ENCODE assay signal across 17 cellular contexts in genomic region chr15:47427463-47427862, GRCh38.
A peak's percentile ranks its signal among the peaks of the same experiment; 100 is the strongest.
DNase-seq lines count a peak whose midpoint lies in the region; ATAC-seq and TF ChIP-seq lines count a peak whose summit lies in the region.
"Had no signal": no experiment of that assay in that cellular context is flagged by ENCODE, and none has a peak within 500 bp of the region (broad histone marks: within the 10 kb centered on the region; RNA-seq: fewer than 3 reads in every experiment).

No MANE protein-coding gene starts in this region.

- no peaks in the 10 kb centered on the region for H4K20me1 ChIP-seq in SK-N-SH (ENCODE audit: insufficient read depth)
- no peaks in the 10 kb centered on the region for H4K20me1 ChIP-seq in IMR-90 (ENCODE audit: insufficient read depth, low read length)
- H4K20me1 ChIP-seq: BLaER1 had no signal

- H3K4me2 ChIP-seq in SK-N-SH = no peak overlapping the region
- H3K4me2 ChIP-seq in IMR-90 (ENCODE audit: low read depth, low read length) = no peak overlapping the region
- H3K4me2 ChIP-seq: BLaER1, GM23338 had no signal

- no peak overlapping the region for H3K27ac ChIP-seq in SK-N-SH (ENCODE audit: low read depth in 2 of 2, low read length in 1 of 2)
- H3K27ac ChIP-seq in IMR-90 (ENCODE audit: insufficient read depth, low read length) = no peak overlapping the region
- H3K27ac ChIP-seq: BLaER1 had no signal

- H2BK20ac ChIP-seq in IMR-90 (ENCODE audit: low read depth, low read length) = no peak overlapping the region

- CTCF ChIA-PET in SK-N-SH (lab: Yijun Ruan, JAX) = no interaction called here
- CTCF ChIA-PET in IMR-90 (lab: Yijun Ruan, JAX) = interaction anchor here (0.6 kb wide), 1 partner anchor 231 kb away, joined by 5 read pairs; no protein-coding TSS in a partner anchor

- H3K14ac ChIP-seq in IMR-90 (replicated peaks; ENCODE audit: low read depth, low read length) = no peak overlapping the region

- no peak overlapping the region for H3K18ac ChIP-seq in IMR-90 (ENCODE audit: low read depth, low read length)

- H3K27me3 ChIP-seq in SK-N-SH (ENCODE audit: insufficient read depth) (no peaks in the 10 kb centered on the region), IMR-90 (ENCODE audit: control insufficient read depth, insufficient read depth, low read length) (no peaks in the 10 kb centered on the region)
- H3K27me3 ChIP-seq: BLaER1 had no signal

- H2AFZ ChIP-seq in SK-N-SH (ENCODE audit: low read depth) (no peak overlapping the region), IMR-90 (replicated peaks; ENCODE audit: low read length, poor library complexity) (no peak overlapping the region)
- H2AFZ ChIP-seq: GM23338 had no signal

- TF ChIP-seq CTCF in SK-N-SH (IDR thresholded peaks at IDR 0.05) = no peak
- TF ChIP-seq CTCF in IMR-90 (conservative IDR thresholded peaks at IDR 0.05; ENCODE audit: low read depth, low read length) = no peak
- no peak for TF ChIP-seq CTCF in choroid plexus epithelial cell (conservative IDR thresholded peaks at IDR 0.05; ENCODE audit: low read depth, low read length)

- no peak for TF ChIP-seq RAD21 in SK-N-SH (IDR thresholded peaks at IDR 0.05; ENCODE audit: low read length)
- no peak for TF ChIP-seq RAD21 in IMR-90 (IDR thresholded peaks at IDR 0.05; ENCODE audit: low read length)

- H3K9me3 ChIP-seq in SK-N-SH (no peaks in the 10 kb centered on the region), IMR-90 (ENCODE audit: control insufficient read depth, insufficient read depth, low read length) (no peaks in the 10 kb centered on the region)
- H3K9me3 ChIP-seq: BLaER1 had no signal

- 55% methylated on average over 1 of the region's 1 CpG for WGBS in SK-N-SH (ENCODE audit: low lambda C conversion rate)
- no CpG with 5 or more reads among the region's 1 CpG for WGBS in IMR-90 (ENCODE audit: extremely low coverage in 2 of 2, insufficient read length in 1 of 2), 2 experiments

- H3K9ac ChIP-seq in SK-N-SH (no peak overlapping the region), IMR-90 (ENCODE audit: low read depth, low read length) (no peak overlapping the region)
- H3K9ac ChIP-seq: BLaER1 had no signal

- H3K56ac ChIP-seq in IMR-90 (ENCODE audit: extremely low read depth, insufficient read depth, low read length) = no peak overlapping the region

- no peaks in the 10 kb centered on the region; a peak in 1 of 4 replicates for H3K79me1 ChIP-seq in IMR-90 (ENCODE audit: low read depth in 1 of 2, low read length in 2 of 2)

- H3K79me2 ChIP-seq in SK-N-SH (ENCODE audit: insufficient read depth) = no peaks in the 10 kb centered on the region

- no peak overlapping the region for H2AK9ac ChIP-seq in IMR-90 (replicated peaks; ENCODE audit: low read depth, low read length, poor library complexity)

- H4K91ac ChIP-seq in IMR-90 (ENCODE audit: insufficient read depth, low read depth, low read length) = no peak overlapping the region

- ATAC-seq in SK-N-SH treated with all-trans-retinoic acid at 6 μM for 48 hours = no peak
- no peak for ATAC-seq in IMR-90 (ENCODE audit: low read depth)
- ATAC-seq in left colon = peak; percentile 89
- no peak for ATAC-seq in HG03342 (IDR thresholded peaks at IDR 0.05; ENCODE audit: unreplicated experiment)
- ATAC-seq: GM12878, GM23338 had no signal

- H2BK120ac ChIP-seq in IMR-90 (ENCODE audit: low read depth, low read length) = no peak overlapping the region

- H4K5ac ChIP-seq in IMR-90 (ENCODE audit: low read depth, low read length) = no peak overlapping the region

- no peak for DNase-seq in SK-N-SH
- DNase-seq in IMR-90 = peak; percentile 23
- peak; percentile 38 for DNase-seq in choroid plexus epithelial cell (ENCODE audit: low read depth)
- DNase-seq in left colon = no peak
- no peak for DNase-seq in stimulated activated CD4-positive, alpha-beta T cell treated with anti-CD3 and anti-CD28 coated beads, Interleukin-4, amount 100 ng/mL, for 4 hours
- no peak for DNase-seq in amygdala (lab: John Stamatoyannopoulos, UW)
- DNase-seq: 8988T; Calu3; CD4-positive, alpha-beta memory T cell; DMS79 treated with DMSO at 0.1 percent for 48 hours; EL; HCEC 1CT had no signal

- H3K23ac ChIP-seq in IMR-90 (ENCODE audit: low read depth, low read length) = no peak overlapping the region

- TF ChIP-seq EP300 in SK-N-SH (IDR thresholded peaks at IDR 0.05; ENCODE audit: borderline replicate concordance in 1 of 2, low read depth in 1 of 2, low read length in 1 of 2) = no peak

- H2AK5ac ChIP-seq in IMR-90 (ENCODE audit: low read depth, low read length) = no peak overlapping the region

- no peak for TF ChIP-seq POLR2A in IMR-90 (IDR thresholded peaks at IDR 0.05; ENCODE audit: low read depth, low read length)

- H3K9me1 ChIP-seq in IMR-90 (ENCODE audit: insufficient read depth, low read length) = peaks cover 3% of the 10 kb centered on the region; the same call in 1 of the 2 replicates

- intact Hi-C loops in IMR-90 (cut with micrococcal nuclease) (no loop called here), left colon (cut with DNase I, micrococcal nuclease) (no loop called here)

- POLR2A ChIA-PET in SK-N-SH (lab: Yijun Ruan, JAX) (no interaction called here), IMR-90 (lab: Charles Lee; ENCODE audit: unreplicated experiment) (no interaction called here)

- H3K4me1 ChIP-seq in SK-N-SH (ENCODE audit: control insufficient read depth in 1 of 2, insufficient read depth in 2 of 2, low read depth in 1 of 2, low read length in 1 of 2) (peaks cover 0 to 17% of the 10 kb centered on the region in 2 experiments; a peak in 2 of 4 replicates), IMR-90 (ENCODE audit: control insufficient read depth, insufficient read depth, low read length) (peaks cover 13% of the 10 kb centered on the region)

- no peaks in the 10 kb centered on the region for H3K36me3 ChIP-seq in SK-N-SH (replicated peaks in 1 of 2; ENCODE audit: control insufficient read depth in 1 of 2, insufficient read depth in 2 of 2, low read length in 1 of 2)
- no peaks in the 10 kb centered on the region for H3K36me3 ChIP-seq in IMR-90 (ENCODE audit: control insufficient read depth, insufficient read depth, low read length)
- H3K36me3 ChIP-seq: BLaER1 had no signal

- no peaks in the 10 kb centered on the region for H3K9me2 ChIP-seq in SK-N-SH

- H2BK15ac ChIP-seq in IMR-90 (ENCODE audit: low read depth, low read length) = no peak overlapping the region

- no peak overlapping the region for H3K4ac ChIP-seq in IMR-90 (ENCODE audit: low read depth, low read length)

- H2BK5ac ChIP-seq in IMR-90 (ENCODE audit: low read depth, low read length, poor library complexity, severe bottlenecking) = no peak overlapping the region

- no TSS peak for BruUV-seq in IMR-90 (replicated peaks; lab: Mats Ljungman, UMichigan)

- no peak overlapping the region for H3K4me3 ChIP-seq in SK-N-SH (ENCODE audit: low read depth in 2 of 2, low read length in 1 of 2)
- no peak overlapping the region for H3K4me3 ChIP-seq in IMR-90 (ENCODE audit: insufficient read depth, low read depth, low read length)
- H3K4me3 ChIP-seq in choroid plexus epithelial cell (ENCODE audit: low read depth, low read length) = no peak overlapping the region
- H3K4me3 ChIP-seq: BLaER1, GM12878, GM23338 had no signal

- in situ Hi-C loops in IMR-90 (cut with MboI; ENCODE audit: low sequenced_read_pairs) = no loop called here

- H4K8ac ChIP-seq in IMR-90 (ENCODE audit: low read depth in 2 of 2, low read length in 2 of 2) = no peak overlapping the region

- H3F3A ChIP-seq in SK-N-SH (replicated peaks; ENCODE audit: insufficient read depth) = no peaks in the 10 kb centered on the region

- dilution Hi-C loops in IMR-90 (cut with HindIII; ENCODE audit: low sequenced_read_pairs, unreplicated experiment) = no loop called here

TF ChIP-seq in SK-N-SH, 30 proteins besides CTCF, POLR2A, EP300 and RAD21 (continues in another document):
- TF ChIP-seq FOXJ3 (CRISPR knock-in tag; IDR thresholded peaks at IDR 0.05) (no peak), SMC3 (IDR thresholded peaks at IDR 0.05; ENCODE audit: low read depth, low read length) (no peak), MEF2A (IDR thresholded peaks at IDR 0.05; ENCODE audit: borderline replicate concordance, low read depth) (no peak), IRF3 (IDR thresholded peaks at IDR 0.05; ENCODE audit: low read depth, low read length) (no peak), SIN3A (IDR thresholded peaks at IDR 0.05; ENCODE audit: borderline replicate concordance, low read depth, low read length) (no peak), POLR2AphosphoS5 (IDR thresholded peaks at IDR 0.05; ENCODE audit: low read depth, low read length) (no peak), NRF1 (IDR thresholded peaks at IDR 0.05; ENCODE audit: low read depth, low read length) (no peak), ELF1 (IDR thresholded peaks at IDR 0.05) (no peak), FOSL2 (IDR thresholded peaks at IDR 0.05; ENCODE audit: borderline replicate concordance, low read depth) (no peak)

TF ChIP-seq in IMR-90, 13 proteins besides CTCF, POLR2A, EP300 and RAD21 (continues in another document):
- TF ChIP-seq USF2 (IDR thresholded peaks at IDR 0.05; ENCODE audit: low read depth, low read length) (no peak), MAZ (IDR thresholded peaks at IDR 0.05; ENCODE audit: borderline replicate concordance, low read depth, low read length) (no peak), CHD1 (IDR thresholded peaks at IDR 0.05; ENCODE audit: low read depth, low read length) (no peak), NFE2L2 (IDR thresholded peaks at IDR 0.05; ENCODE audit: low read depth, low read length) (no peak), MAFK (IDR thresholded peaks at IDR 0.05; ENCODE audit: low read depth, low read length) (no peak), MXI1 (IDR thresholded peaks at IDR 0.05; ENCODE audit: borderline replicate concordance, low read depth, low read length) (no peak), RFX5 (IDR thresholded peaks at IDR 0.05; ENCODE audit: low read depth, low read length) (no peak), ELK1 (IDR thresholded peaks at IDR 0.05; ENCODE audit: borderline replicate concordance, low read depth, low read length) (no peak), RCOR1 (IDR thresholded peaks at IDR 0.05; ENCODE audit: insufficient replicate concordance, low read length) (no peak), BHLHE40 (IDR thresholded peaks at IDR 0.05; ENCODE audit: low read depth, low read length) (no peak)

Comparison
In these comparisons a context has a peak if more than half of its experiments do, and no peak if none do; other contexts are left out.
1. DNase-seq: peak in IMR-90 (single experiment) and choroid plexus epithelial cell (single experiment); none in SK-N-SH (single experiment), left colon (0 of 2), stimulated activated CD4-positive, alpha-beta T cell treated with anti-CD3 and anti-CD28 coated beads, Interleukin-4, amount 100 ng/mL, for 4 hours (0 of 2) and amygdala (0 of 56).